Comparison of ENCODE assay signal across 26 cellular contexts in the genomic region with DNA sequence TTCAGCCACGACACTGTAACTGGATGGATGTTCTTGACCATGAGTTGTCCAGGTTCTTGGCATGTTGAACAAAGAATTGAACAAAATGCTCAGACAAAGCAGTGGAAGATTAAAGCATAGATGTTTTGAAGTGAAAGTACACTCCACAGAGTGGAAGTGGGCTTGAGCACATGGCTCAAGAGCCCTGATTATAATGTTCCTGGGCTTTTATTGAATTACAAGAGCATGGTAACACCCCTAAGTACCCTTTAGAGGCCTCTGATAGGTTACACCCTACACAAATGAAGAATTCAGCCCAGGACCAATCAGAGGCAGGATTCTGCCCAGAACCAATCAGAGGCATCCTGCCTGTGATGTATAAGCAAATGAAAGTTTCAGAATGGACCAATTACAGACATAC. TPM values are rescaled to one million over a fixed set of nuclear protein-coding genes. Genes with fewer than 3 reads are reported as not detected.
A peak's percentile ranks its signal among the peaks of the same experiment; 100 is the strongest.
DNase-seq lines count a peak whose midpoint lies in the region; ATAC-seq, FAIRE-seq and TF ChIP-seq lines count a peak whose summit lies in the region.
"Had no signal": no experiment of that assay in that cellular context is flagged by ENCODE, and none has a peak within 500 bp of the region (broad histone marks: within the 10 kb centered on the region; RNA-seq: fewer than 3 reads in every experiment).

No MANE protein-coding gene starts in this region.

- no peaks in the 10 kb centered on the region for H3K36me3 ChIP-seq in HepG2 (replicated peaks in 1 of 2; ENCODE audit: control insufficient read depth in 1 of 2, insufficient read depth in 2 of 2, low read length in 2 of 2)
- no peaks in the 10 kb centered on the region for H3K36me3 ChIP-seq in right lobe of liver
- H3K36me3 ChIP-seq in thyroid gland: peaks cover 0 to 31% of the 10 kb centered on the region in 2 donors
- peaks cover 10% of the 10 kb centered on the region for H3K36me3 ChIP-seq in SJCRH30
- H3K36me3 ChIP-seq: MG63 had no signal

- peak overlapping the region; percentile 82 for H3K27ac Mint-ChIP-seq in osteocyte (ENCODE audit: unreplicated experiment)
- H3K27ac Mint-ChIP-seq: CD4-positive, CD25-positive, alpha-beta regulatory T cell; IgD-negative memory B cell had no signal

- CTCF ChIA-PET in HepG2 (lab: Yijun Ruan, JAX; ENCODE audit: low intra/inter-chr PET ratio, low total read pairs): no interaction called here

- peaks cover 27% of the 10 kb centered on the region for H3K4me1 Mint-ChIP-seq in osteocyte (ENCODE audit: unreplicated experiment)
- H3K4me1 Mint-ChIP-seq: CD4-positive, CD25-positive, alpha-beta regulatory T cell; IgD-negative memory B cell had no signal

- H3K9me3 ChIP-seq in HepG2 (ENCODE audit: low read length) (peaks cover 9% of the 10 kb centered on the region; the same call in 1 of the 2 replicates), right lobe of liver (no peaks in the 10 kb centered on the region), thyroid gland (no peaks in the 10 kb centered on the region), SJCRH30 (replicated peaks) (no peaks in the 10 kb centered on the region)
- H3K9me3 ChIP-seq: BE2C had no signal

- peaks cover 0 to 2% of the 10 kb centered on the region in 2 experiments; a peak in 1 of 5 replicates for H3K27me3 ChIP-seq in HepG2 (ENCODE audit: control insufficient read depth in 1 of 2, insufficient read depth in 2 of 2, low read length in 2 of 2)
- no peaks in the 10 kb centered on the region for H3K27me3 ChIP-seq in right lobe of liver
- no peaks in the 10 kb centered on the region for H3K27me3 ChIP-seq in thyroid gland
- no peaks in the 10 kb centered on the region for H3K27me3 ChIP-seq in SJCRH30
- H3K27me3 ChIP-seq: BE2C, MG63 had no signal

- no peak for TF ChIP-seq CTCF in HepG2 (CRISPR knock-in tag; IDR thresholded peaks at IDR 0.05)
- no peak for TF ChIP-seq CTCF in right lobe of liver (IDR thresholded peaks at IDR 0.05)
- TF ChIP-seq CTCF in osteocyte (IDR thresholded peaks at IDR 0.05): no peak
- TF ChIP-seq CTCF in thyroid gland (IDR thresholded peaks at IDR 0.05): no peak

- H3K4me3 Mint-ChIP-seq in osteocyte (ENCODE audit: unreplicated experiment): no peak overlapping the region
- H3K4me3 Mint-ChIP-seq: CD4-positive, CD25-positive, alpha-beta regulatory T cell; IgD-negative memory B cell had no signal

- intact Hi-C loops in HepG2 (cut with micrococcal nuclease; ENCODE audit: unreplicated experiment): no loop called here
- intact Hi-C loops in right lobe of liver (cut with DNase I): no loop called here
- intact Hi-C loops in thyroid gland (cut with DNase I): no loop called here

- H3K36me3 Mint-ChIP-seq in osteocyte (ENCODE audit: unreplicated experiment): peaks cover 41% of the 10 kb centered on the region
- H3K36me3 Mint-ChIP-seq: CD4-positive, CD25-positive, alpha-beta regulatory T cell had no signal

- TF ChIP-seq EP300 in HepG2 (IDR thresholded peaks at IDR 0.05; ENCODE audit: low read depth in 2 of 2, low read length in 2 of 2) (no peak), HepG2 (CRISPR knock-in tag; IDR thresholded peaks at IDR 0.05; ENCODE audit: borderline replicate concordance) (no peak)

- H3K27me3 Mint-ChIP-seq in osteocyte (ENCODE audit: unreplicated experiment): no peaks in the 10 kb centered on the region
- H3K27me3 Mint-ChIP-seq: CD4-positive, CD25-positive, alpha-beta regulatory T cell had no signal

- no peak overlapping the region for H3K27ac ChIP-seq in HepG2 (ENCODE audit: extremely low read length, insufficient read depth, low read length)
- no peak overlapping the region for H3K27ac ChIP-seq in right lobe of liver
- H3K27ac ChIP-seq in thyroid gland: peak overlapping the region in 2 of 3 donors; percentile 32 to 45
- H3K27ac ChIP-seq in SJCRH30: no peak overlapping the region
- H3K27ac ChIP-seq: HL-60, PC-9, RWPE1 had no signal

- H3K9me3 Mint-ChIP-seq in osteocyte (ENCODE audit: unreplicated experiment): peaks cover 6% of the 10 kb centered on the region

- FAIRE-seq in HepG2 (lab: Jason Lieb, UNC): no peak
- FAIRE-seq: A204.1, HTR-8/SVneo had no signal

- TF ChIP-seq RAD21 in HepG2 (CRISPR knock-in tag; IDR thresholded peaks at IDR 0.05): no peak

- no peak overlapping the region for H3K4me2 ChIP-seq in HepG2 (ENCODE audit: low read depth, low read length)
- H3K4me2 ChIP-seq: PC-9 had no signal

- H3K4me3 ChIP-seq in HepG2 (replicated peaks in 1 of 3; ENCODE audit: insufficient read depth in 1 of 3, low read depth in 2 of 3, low read length in 3 of 3) (no peak overlapping the region), right lobe of liver (no peak overlapping the region), thyroid gland (replicated peaks in 1 of 3) (no peak overlapping the region), SJCRH30 (no peak overlapping the region)
- H3K4me3 ChIP-seq: MG63, PC-9 had no signal

- DNase-seq in HepG2 (ENCODE audit: low spot score) (no peak), right lobe of liver (no peak), osteocyte (ENCODE audit: extremely low spot score, unreplicated experiment) (no peak), thyroid gland (no peak), NCI-H446 (lab: John Stamatoyannopoulos, UW) (no peak), SJCRH30 (no peak)
- no peak for DNase-seq in stimulated activated CD8-positive, alpha-beta memory T cell treated with anti-CD3 and anti-CD28 coated beads, Interleukin-4, amount 100 ng/mL, for 48 hours
- DNase-seq: BE2C; CD4-positive, CD25-positive, alpha-beta regulatory T cell; COR-L47; DMS 273 treated with DMSO at 0.1 percent for 48 hours; GF-D8; H7; Karpas-422; MG63; NCI-H1048; NCI-H1436 treated with DMSO at 0.1 percent for 48 hours; NCI-H2029; NCI-H345; NCI-H526; PC-9 had no signal

- no peak overlapping the region for H2AFZ ChIP-seq in HepG2 (ENCODE audit: low read length)
- H2AFZ ChIP-seq: PC-9 had no signal

- TF ChIP-seq POLR2A in HepG2 (IDR thresholded peaks at IDR 0.05; ENCODE audit: insufficient read depth in 1 of 2, low read depth in 2 of 2, low read length in 2 of 2): no peak
- no peak for TF ChIP-seq POLR2A in right lobe of liver (IDR thresholded peaks at IDR 0.05)
- TF ChIP-seq POLR2A in thyroid gland (IDR thresholded peaks at IDR 0.05): no peak

- H3K9ac ChIP-seq in HepG2 (ENCODE audit: insufficient read depth, low read depth, low read length): no peak overlapping the region

- WGBS in HepG2 (ENCODE audit: low lambda C conversion rate): 0% methylated on average over 1 of the region's 1 CpG
- 83% methylated on average over 1 of the region's 1 CpG for WGBS in right lobe of liver (ENCODE audit: insufficient coverage, low coverage, low lambda C conversion rate, missing lambda C conversion rate)
- WGBS in thyroid gland, 2 donors: 81 to 94% methylated on average over 1 of the region's 1 CpG

- POLR2A ChIA-PET in HepG2 (lab: Yijun Ruan, JAX): no interaction called here

- peaks cover 7% of the 10 kb centered on the region; the same call in 1 of the 2 replicates for H3K4me1 ChIP-seq in HepG2 (ENCODE audit: insufficient read depth, low read length)
- H3K4me1 ChIP-seq in right lobe of liver: no peaks in the 10 kb centered on the region
- no peaks in the 10 kb centered on the region for H3K4me1 ChIP-seq in thyroid gland
- no peaks in the 10 kb centered on the region for H3K4me1 ChIP-seq in SJCRH30
- H3K4me1 ChIP-seq: BE2C had no signal

- in situ Hi-C loops in HepG2 (cut with HindIII; ENCODE audit: extremely low pct_ligation_motif_present, low pct_unique_long_range_greater_than_20kb): no loop called here

- H3K79me2 ChIP-seq in HepG2 (ENCODE audit: insufficient read depth, low read length): no peaks in the 10 kb centered on the region

- ATAC-seq in HepG2 (no peak), right lobe of liver (no peak)

- no TSS peak for BruUV-seq in HepG2 (replicated peaks; lab: Mats Ljungman, UMichigan)

- no peaks in the 10 kb centered on the region for H4K20me1 ChIP-seq in HepG2 (ENCODE audit: insufficient read depth, low read length)

TF ChIP-seq in HepG2, 621 proteins besides CTCF, POLR2A, EP300 and RAD21:
- TF ChIP-seq ZNF20 (CRISPR knock-in tag; IDR thresholded peaks at IDR 0.05) (peak; percentile 96), REXO4 (CRISPR knock-in tag; IDR thresholded peaks at IDR 0.05; ENCODE audit: borderline replicate concordance) (no peak), KAT2B (IDR thresholded peaks at IDR 0.05; ENCODE audit: borderline replicate concordance, low read depth, low read length) (no peak), ATM (IDR thresholded peaks at IDR 0.05; ENCODE audit: borderline replicate concordance) (no peak), ZNF451 (CRISPR knock-in tag; IDR thresholded peaks at IDR 0.05) (no peak), NCOA5 (CRISPR knock-in tag; IDR thresholded peaks at IDR 0.05) (no peak), ZNF891 (CRISPR knock-in tag; IDR thresholded peaks at IDR 0.05) (no peak)

RNA-seq across cellular contexts. Expression of gene SLC10A6, which starts 33.5 kb away (rescaled TPM):
- not detected in 2 replicates for total RNA-seq in HepG2 (2016; rRNA removed; fragmentation: Illumina TruSeq; extraction: Trizol)
- total RNA-seq in HepG2 (2016; cell fraction: cytosol; rRNA removed; fragmentation: Illumina TruSeq; extraction: Trizol; ENCODE audit: low read depth): not detected in 2 replicates
- not detected in 2 replicates for total RNA-seq in HepG2 (2016; cell fraction: insoluble cytoplasmic fraction; rRNA removed; fragmentation: Illumina TruSeq; extraction: Trizol)
- not detected in 2 replicates for total RNA-seq in HepG2 (2016; cell fraction: membrane; rRNA removed; fragmentation: Illumina TruSeq; extraction: Trizol)
- total RNA-seq in HepG2 (2016; cell fraction: nucleus; rRNA removed; fragmentation: Illumina TruSeq; extraction: Trizol): not detected in 2 replicates
- polyA plus RNA-seq in HepG2 (2011; rRNA removed): not detected in 2 replicates
- polyA plus RNA-seq in HepG2 (2011; cell fraction: cytosol; rRNA removed): not detected in 2 replicates
- 0.10 TPM in 1 of 2 replicates, not detected in the other for polyA plus RNA-seq in HepG2 (2011; cell fraction: nucleus; rRNA removed)
- not detected in 2 replicates for polyA plus RNA-seq in HepG2 (2012)
- not detected in 2 replicates for polyA plus RNA-seq in HepG2 (2016; cell fraction: cytosol; fragmentation: Illumina TruSeq; extraction: Trizol; ENCODE audit: low read depth)
- polyA plus RNA-seq in HepG2 (2016; cell fraction: insoluble cytoplasmic fraction; fragmentation: Illumina TruSeq; extraction: Trizol; ENCODE audit: low read depth): not detected in 2 replicates
- polyA plus RNA-seq in HepG2 (2016; cell fraction: membrane; fragmentation: Illumina TruSeq; extraction: Trizol; ENCODE audit: low read depth): not detected in 2 replicates
- not detected in 2 replicates for polyA plus RNA-seq in HepG2 (2016; cell fraction: nucleus; fragmentation: Illumina TruSeq; extraction: Trizol; ENCODE audit: insufficient read depth, low read depth)
- polyA minus RNA-seq in HepG2 (2011; rRNA and poly(A)+ RNA removed; ENCODE audit: low replicate concordance): 0.22 and 0.37 TPM in 2 replicates
- polyA minus RNA-seq in HepG2 (2011; cell fraction: cytosol; rRNA and poly(A)+ RNA removed): not detected in 2 replicates
- not detected in 2 replicates for polyA minus RNA-seq in HepG2 (2011; cell fraction: nucleus; rRNA and poly(A)+ RNA removed)
- total RNA-seq in right lobe of liver: under 1 TPM in 3 of 6 experiments, not detected in 3; 0.17 to 0.26 (median 0.19) TPM
- not detected in 2 replicates for total RNA-seq in osteocyte
- 1 to 10 TPM; 1.5 to 7.1 (median 4.7) TPM for total RNA-seq in thyroid gland
- not detected in 2 replicates for total RNA-seq in SJCRH30 (2014; rRNA removed; shearing (Covaris generic))
- total RNA-seq: CD4-positive, CD25-positive, alpha-beta regulatory T cell; H7; PC-9 had no signal
- polyA plus RNA-seq: CD4-positive, CD25-positive, alpha-beta regulatory T cell; IgD-negative memory B cell had no signal

Comparison
In these comparisons a context has a peak if more than half of its experiments do, and no peak if none do; other contexts are left out.
1. H3K27ac ChIP-seq: peak in thyroid gland (2 of 3); none in HepG2 (single experiment), right lobe of liver (0 of 3) and SJCRH30 (single experiment).